In the genomic region with DNA sequence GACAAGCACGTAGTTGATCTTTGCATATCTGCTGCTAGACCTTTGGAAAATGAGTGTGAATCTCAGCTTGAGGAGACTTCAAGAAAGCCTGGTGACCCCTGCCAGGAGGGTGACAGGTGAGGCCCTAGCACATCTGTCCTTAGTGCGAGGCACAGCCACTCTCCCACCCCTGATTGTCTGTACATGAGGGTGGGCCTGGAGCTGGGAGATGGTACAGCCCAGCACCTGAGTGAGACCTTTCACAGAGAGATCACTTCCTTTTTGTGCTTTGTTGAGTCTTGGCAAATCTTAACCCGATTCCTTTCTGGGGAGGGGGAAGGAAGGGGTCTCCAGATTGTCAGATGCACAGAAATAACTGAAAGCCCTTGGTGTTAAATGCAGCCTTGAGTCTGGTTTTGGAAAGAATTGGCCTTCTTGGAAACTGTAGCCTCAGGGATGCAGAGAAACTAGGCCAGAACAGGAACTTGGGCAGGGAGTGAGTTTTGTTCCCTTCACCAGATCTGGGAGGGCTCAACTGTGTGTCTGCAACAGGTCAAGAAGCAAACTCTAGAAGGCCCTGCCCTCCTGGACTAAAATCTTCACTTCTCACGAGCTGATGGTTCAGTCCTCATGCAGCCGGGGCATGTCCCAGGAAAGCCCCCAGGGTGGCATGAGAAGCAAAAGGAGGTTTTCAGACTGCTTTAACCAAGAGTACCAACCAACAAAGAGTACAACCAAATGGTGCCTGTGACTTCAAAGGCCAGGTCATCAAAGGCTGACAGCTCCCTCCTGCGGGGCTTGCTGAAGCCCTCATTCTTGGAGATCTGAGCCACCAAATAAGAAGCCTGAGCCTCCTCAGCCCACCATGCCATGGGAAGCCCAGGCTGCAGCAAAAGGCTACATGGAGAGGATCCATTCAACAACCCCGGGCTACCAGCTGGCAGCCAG, we compare ENCODE assay signal across 14 cellular contexts. TPM values are rescaled to one million over a fixed set of nuclear protein-coding genes. Genes with fewer than 3 reads are reported as not detected.
DNase-seq lines count a peak whose midpoint lies in the region; ATAC-seq and TF ChIP-seq lines count a peak whose summit lies in the region.
"Had no signal": no experiment of that assay in that cellular context is flagged by ENCODE, and none has a peak within 500 bp of the region (broad histone marks: within the 10 kb centered on the region; RNA-seq: fewer than 3 reads in every experiment).

No MANE protein-coding gene starts in this region.

- H3K27ac ChIP-seq in osteoblast (ENCODE audit: low read depth, low read length) (no peak overlapping the region), neural progenitor cell (no peak overlapping the region)
- H3K27ac ChIP-seq: ascending aorta had no signal

- H3K4me3 Mint-ChIP-seq in activated T-helper 17 cell treated with anti-CD3 and anti-CD28 coated beads, Interleukin-2, amount 50 U/mL, for 72 hours = peak overlapping the region; percentile 15
- H3K4me3 Mint-ChIP-seq in neural progenitor cell = no peak overlapping the region

- ATAC-seq in GM18868 (IDR thresholded peaks at IDR 0.05; ENCODE audit: unreplicated experiment) = peak; percentile 34
- no peak for ATAC-seq in activated T-helper 17 cell treated with anti-CD3 and anti-CD28 coated beads, Interleukin-2, amount 50 U/mL, for 72 hours (replicated peaks)

- H3K36me3 Mint-ChIP-seq in activated T-helper 17 cell treated with anti-CD3 and anti-CD28 coated beads, Interleukin-2, amount 50 U/mL, for 72 hours (ENCODE audit: low read depth) = no peaks in the 10 kb centered on the region
- no peaks in the 10 kb centered on the region for H3K36me3 Mint-ChIP-seq in neural progenitor cell

- peaks cover 37% of the 10 kb centered on the region for H3K4me1 Mint-ChIP-seq in activated T-helper 17 cell treated with anti-CD3 and anti-CD28 coated beads, Interleukin-2, amount 50 U/mL, for 72 hours
- peaks cover 18% of the 10 kb centered on the region for H3K4me1 Mint-ChIP-seq in neural progenitor cell

- H3K27me3 ChIP-seq in osteoblast (ENCODE audit: insufficient read depth, low read length) = no peaks in the 10 kb centered on the region
- H3K27me3 ChIP-seq in neural progenitor cell = no peaks in the 10 kb centered on the region
- H3K27me3 ChIP-seq: ascending aorta had no signal

- no peak overlapping the region for H3K27ac Mint-ChIP-seq in activated T-helper 17 cell treated with anti-CD3 and anti-CD28 coated beads, Interleukin-2, amount 50 U/mL, for 72 hours
- no peak overlapping the region for H3K27ac Mint-ChIP-seq in neural progenitor cell
- H3K27ac Mint-ChIP-seq: progenitor cell of endocrine pancreas had no signal

- no peaks in the 10 kb centered on the region for H4K20me1 ChIP-seq in osteoblast (ENCODE audit: insufficient read depth, low read length)
- H4K20me1 ChIP-seq in neural progenitor cell (ENCODE audit: low read depth) = no peaks in the 10 kb centered on the region

- no peak for TF ChIP-seq CTCF in osteoblast (IDR thresholded peaks at IDR 0.05; ENCODE audit: extremely low read depth, low read depth, low read length)
- TF ChIP-seq CTCF in neural progenitor cell (IDR thresholded peaks at IDR 0.05) = no peak

- H2AFZ ChIP-seq in osteoblast (ENCODE audit: low read length) (no peak overlapping the region), neural progenitor cell (replicated peaks) (no peak overlapping the region)

- no peak overlapping the region for H3K4me2 ChIP-seq in osteoblast (ENCODE audit: insufficient read depth, low read length)
- H3K4me2 ChIP-seq in neural progenitor cell = no peak overlapping the region

- no peaks in the 10 kb centered on the region for H3K79me2 ChIP-seq in osteoblast (ENCODE audit: insufficient read depth, low read length)
- H3K79me2 ChIP-seq in neural progenitor cell (ENCODE audit: low read depth) = no peaks in the 10 kb centered on the region

- H3K36me3 ChIP-seq in osteoblast (ENCODE audit: insufficient read depth, low read length) (no peaks in the 10 kb centered on the region), neural progenitor cell (no peaks in the 10 kb centered on the region)
- H3K36me3 ChIP-seq: ascending aorta had no signal

- H3K9ac ChIP-seq in neural progenitor cell = no peak overlapping the region

- H3K4me1 ChIP-seq in osteoblast (ENCODE audit: insufficient read depth, low read length) = no peaks in the 10 kb centered on the region
- no peaks in the 10 kb centered on the region for H3K4me1 ChIP-seq in neural progenitor cell
- H3K4me1 ChIP-seq: ascending aorta had no signal

- DNase-seq in activated T-cell treated with anti-CD3 and anti-CD28 coated beads, Interleukin-2, amount 50 U/mL, for 1 hour = peak; percentile 22
- no peak for DNase-seq in activated T-cell treated with anti-CD3 and anti-CD28 coated beads, Interleukin-2, amount 50 U/mL, for 48 hours
- DNase-seq in osteoblast (ENCODE audit: insufficient read length, low spot score, missing footprints) (peak; percentile 14), islet precursor cell (no peak), neural progenitor cell (ENCODE audit: low spot score) (no peak)
- no peak for DNase-seq in effector CD4-positive, alpha-beta T cell
- DNase-seq: DMS79 treated with DMSO at 0.1 percent for 48 hours, foreskin melanocyte, midbrain, NCI-H2171 treated with DMSO at 0.1 percent for 48 hours had no signal

- H3K9me3 ChIP-seq in osteoblast (ENCODE audit: low read depth, low read length) (no peaks in the 10 kb centered on the region), neural progenitor cell (ENCODE audit: low read depth) (no peaks in the 10 kb centered on the region)
- H3K9me3 ChIP-seq: ascending aorta had no signal

- no peak overlapping the region for H3K4me3 ChIP-seq in osteoblast (ENCODE audit: insufficient read depth, low read length)
- H3K4me3 ChIP-seq in neural progenitor cell = no peak overlapping the region
- H3K4me3 ChIP-seq: ascending aorta had no signal

- H3K9me3 Mint-ChIP-seq in activated T-helper 17 cell treated with anti-CD3 and anti-CD28 coated beads, Interleukin-2, amount 50 U/mL, for 72 hours = no peaks in the 10 kb centered on the region
- H3K9me3 Mint-ChIP-seq in neural progenitor cell = no peaks in the 10 kb centered on the region

- H3F3A ChIP-seq in neural progenitor cell (ENCODE audit: low read depth) = no peaks in the 10 kb centered on the region

- H3K27me3 Mint-ChIP-seq in activated T-helper 17 cell treated with anti-CD3 and anti-CD28 coated beads, Interleukin-2, amount 50 U/mL, for 72 hours = no peaks in the 10 kb centered on the region
- peaks cover 9% of the 10 kb centered on the region for H3K27me3 Mint-ChIP-seq in neural progenitor cell (ENCODE audit: insufficient read depth, low read depth)

RNA-seq across cellular contexts. Expression of a gene that starts 20.8 kb away (rescaled TPM):
- total RNA-seq in activated T-helper 17 cell treated with anti-CD3 and anti-CD28 coated beads, Interleukin-2, amount 50 U/mL, for 72 hours = 100 to 1,000 TPM; 167 to 263 TPM
- total RNA-seq in osteoblast (0.72 and 0.88 TPM in 2 replicates), neural progenitor cell (ENCODE audit: low replicate concordance) (19.1 and 24.9 TPM in 2 replicates)

Comparison
In these comparisons a context has a peak if more than half of its experiments do, and no peak if none do; other contexts are left out.
1. DNase-seq: peak in activated T-cell treated with anti-CD3 and anti-CD28 coated beads, Interleukin-2, amount 50 U/mL, for 1 hour (single experiment) and osteoblast (single experiment); none in activated T-cell treated with anti-CD3 and anti-CD28 coated beads, Interleukin-2, amount 50 U/mL, for 48 hours (0 of 2), islet precursor cell (single experiment), effector CD4-positive, alpha-beta T cell (single experiment) and neural progenitor cell (single experiment).
2. RNA of a gene that starts 20.8 kb away (total RNA-seq): 167 to 263 TPM in activated T-helper 17 cell treated with anti-CD3 and anti-CD28 coated beads, Interleukin-2, amount 50 U/mL, for 72 hours and 19.1 to 24.9 TPM in neural progenitor cell; 0.72 to 0.88 TPM in osteoblast; every median in the first group is over 10 times any median in the second.